In genomic region chr2:204715332-204715731, GRCh38 we compare ENCODE assay signal across 27 cellular contexts.
"Had no signal": no experiment of that assay in that cellular context is flagged by ENCODE, and none has a peak within 500 bp of the region (broad histone marks: within the 10 kb centered on the region; RNA-seq: fewer than 3 reads in every experiment).

No MANE protein-coding gene starts in this region.

- H3K9me3 ChIP-seq: esophagus muscularis mucosa, lower lobe of right lung, prostate gland, right atrium auricular region, testis, tibial artery, upper lobe of left lung had no signal

- H3K9ac ChIP-seq: parathyroid adenoma had no signal

- H3K36me3 ChIP-seq: gastroesophageal sphincter, lower lobe of right lung, prostate gland, right atrium auricular region had no signal

- H3K27ac ChIP-seq: dorsolateral prefrontal cortex, esophagus muscularis mucosa, foreskin keratinocyte, gastroesophageal sphincter, lower lobe of right lung, parathyroid adenoma, prostate gland, right atrium auricular region, testis, tibial artery, upper lobe of left lung had no signal

- DNase-seq: cortex of kidney; dorsolateral prefrontal cortex; effector CD4-positive, alpha-beta T cell; foreskin keratinocyte; hypothalamus; immature natural killer cell; islet precursor cell; left ventricle myocardium superior; lower lobe of right lung; naive thymus-derived CD8-positive, alpha-beta T cell; occipital lobe; stimulated activated CD4-positive, alpha-beta T cell treated with anti-CD3 and anti-CD28 coated beads, Interleukin-12 subunit alpha, Interleukin-12 subunit beta, amount 100 ng/mL, for 4 hours; stimulated activated CD4-positive, alpha-beta T cell treated with anti-CD3 and anti-CD28 coated beads, Interleukin-1b, Interleukin-23, amount 100 ng/mL, for 48 hours; stimulated activated CD4-positive, alpha-beta T cell treated with anti-CD3 and anti-CD28 coated beads, Interleukin-4, amount 100 ng/mL, for 1 hour; stimulated activated CD8-positive, alpha-beta memory T cell treated with anti-CD3 and anti-CD28 coated beads, Interleukin-4, amount 100 ng/mL, for 48 hours; stimulated activated naive CD4-positive, alpha-beta T cell; stimulated activated naive CD8-positive, alpha-beta T cell treated with anti-CD3 and anti-CD28 coated beads, Interleukin-15, amount 100 ng/mL, for 72 hours; testis; tibial artery; upper lobe of left lung had no signal

- H3K36me3 Mint-ChIP-seq: immature natural killer cell had no signal

- H3K27me3 ChIP-seq: dorsolateral prefrontal cortex, esophagus muscularis mucosa, foreskin keratinocyte, gastroesophageal sphincter, right atrium auricular region, testis, tibial artery, upper lobe of left lung had no signal

- H3K4me2 ChIP-seq: smooth muscle cell had no signal

- H3K4me3 Mint-ChIP-seq: immature natural killer cell; naive thymus-derived CD8-positive, alpha-beta T cell; stimulated activated naive CD8-positive, alpha-beta T cell treated with anti-CD3 and anti-CD28 coated beads, Interleukin-15, amount 100 ng/mL, for 72 hours had no signal

- H3K4me1 Mint-ChIP-seq: immature natural killer cell; naive thymus-derived CD8-positive, alpha-beta T cell; stimulated activated naive CD8-positive, alpha-beta T cell treated with anti-CD3 and anti-CD28 coated beads, Interleukin-15, amount 100 ng/mL, for 72 hours had no signal

- H3K27me3 Mint-ChIP-seq: stimulated activated naive CD8-positive, alpha-beta T cell treated with anti-CD3 and anti-CD28 coated beads, Interleukin-15, amount 100 ng/mL, for 72 hours had no signal

- H3K4me1 ChIP-seq: esophagus muscularis mucosa, foreskin keratinocyte, gastroesophageal sphincter, lower lobe of right lung, parathyroid adenoma, prostate gland, right atrium auricular region, testis, upper lobe of left lung had no signal

- ATAC-seq: foreskin keratinocyte; gastroesophageal sphincter; left ventricle myocardium superior; lower lobe of right lung; naive thymus-derived CD8-positive, alpha-beta T cell; sciatic nerve; stimulated activated naive CD8-positive, alpha-beta T cell treated with anti-CD3 and anti-CD28 coated beads, Interleukin-15, amount 100 ng/mL, for 72 hours had no signal

- H3K4me3 ChIP-seq: dorsolateral prefrontal cortex, esophagus muscularis mucosa, gastroesophageal sphincter, lower lobe of right lung, prostate gland, right atrium auricular region, smooth muscle cell, testis, tibial artery, upper lobe of left lung had no signal

- H3K27ac Mint-ChIP-seq: immature natural killer cell; stimulated activated naive CD8-positive, alpha-beta T cell treated with anti-CD3 and anti-CD28 coated beads, Interleukin-15, amount 100 ng/mL, for 72 hours had no signal

- H2AFZ ChIP-seq: parathyroid adenoma had no signal
